22 cellular contexts compared by ENCODE assay signal in genomic region chr5:117299940-117300339, GRCh38.
DNase-seq lines count a peak whose midpoint lies in the region; ATAC-seq and TF ChIP-seq lines count a peak whose summit lies in the region.
"Had no signal": no experiment of that assay in that cellular context is flagged by ENCODE, and none has a peak within 500 bp of the region (broad histone marks: within the 10 kb centered on the region; RNA-seq: fewer than 3 reads in every experiment).

No MANE protein-coding gene starts in this region.

- H2BK15ac ChIP-seq in neuronal stem cell (ENCODE audit: low read length) = no peak overlapping the region

- TF ChIP-seq CTCF in OCI-LY3 (IDR thresholded peaks at IDR 0.05; ENCODE audit: low read depth, low read length) = no peak

- no peak overlapping the region for H3K4ac ChIP-seq in neuronal stem cell (ENCODE audit: low read length)

- H4K91ac ChIP-seq in neuronal stem cell (ENCODE audit: low read depth, low read length, poor library complexity) = no peak overlapping the region

- H4K20me1 ChIP-seq in OCI-LY3 (ENCODE audit: insufficient read depth, low read length) = no peaks in the 10 kb centered on the region

- H3K23ac ChIP-seq in neuronal stem cell (ENCODE audit: low read depth, low read length, poor library complexity) = no peak overlapping the region

- H3K4me3 ChIP-seq in OCI-LY3 (ENCODE audit: low read length) (no peak overlapping the region), neuronal stem cell (ENCODE audit: low read length in 2 of 2) (no peak overlapping the region)

- peak in 2 of 3 experiments; percentile 5 to 54 for DNase-seq in NCI-H1417 (lab: John Stamatoyannopoulos, UW)
- DNase-seq in NCI-H1417 treated with DMSO at 0.1 percent for 48 hours (lab: John Stamatoyannopoulos, UW) = no peak
- DNase-seq in DMS53 (lab: John Stamatoyannopoulos, UW) = peak; percentile 89
- no peak for DNase-seq in neuronal stem cell (ENCODE audit: low spot score)
- DNase-seq in UCSD-AML1 (lab: John Stamatoyannopoulos, UW; ENCODE audit: unreplicated experiment) = no peak
- DNase-seq: BE2C; CD4-positive, CD25-positive, alpha-beta regulatory T cell; COR-L47; DMS79; H7; MV-4-11; NCI-H146; NCI-H2081 treated with DMSO at 0.1 percent for 48 hours; NCI-H226; NCI-H748 treated with DMSO at 0.1 percent for 48 hours; SIG-M5; T-helper 1 cell had no signal

- H2BK5ac ChIP-seq in neuronal stem cell (ENCODE audit: low read length) = no peak overlapping the region

- no peak overlapping the region for H3K18ac ChIP-seq in neuronal stem cell (ENCODE audit: low read length)

- H2BK120ac ChIP-seq in neuronal stem cell (ENCODE audit: low read depth, low read length) = no peak overlapping the region

- H3K4me1 ChIP-seq in OCI-LY3 (ENCODE audit: low read length) = no peaks in the 10 kb centered on the region
- peaks cover 2 to 20% of the 10 kb centered on the region in 2 donors for H3K4me1 ChIP-seq in neuronal stem cell (ENCODE audit: control insufficient read depth in 2 of 2, insufficient read depth in 1 of 2, low read depth in 1 of 2, low read length in 2 of 2)

- WGBS in neuronal stem cell (ENCODE audit: extremely low coverage in 2 of 2, insufficient read length in 2 of 2, insufficient replicate concordance in 1 of 2), 2 donors = no CpG with 5 or more reads among the region's 3 CpGs

- no peaks in the 10 kb centered on the region for H3K27me3 ChIP-seq in OCI-LY3 (ENCODE audit: low read depth, low read length)
- H3K27me3 ChIP-seq in neuronal stem cell (ENCODE audit: control insufficient read depth in 3 of 3, insufficient read depth in 3 of 3, low read depth in 1 of 3, low read length in 3 of 3) = no peaks in the 10 kb centered on the region
- H3K27me3 ChIP-seq: BE2C had no signal

- H3K79me2 ChIP-seq in OCI-LY3 (ENCODE audit: low read length) = no peaks in the 10 kb centered on the region

- no peak overlapping the region for H3K14ac ChIP-seq in neuronal stem cell (ENCODE audit: low read length)

- H2AK5ac ChIP-seq in neuronal stem cell (ENCODE audit: low read depth, low read length) = no peak overlapping the region

- H2BK12ac ChIP-seq in neuronal stem cell (ENCODE audit: low read length) = no peak overlapping the region

- H3K9ac ChIP-seq in OCI-LY3 (ENCODE audit: low read length) = no peak overlapping the region
- no peak overlapping the region for H3K9ac ChIP-seq in neuronal stem cell (ENCODE audit: low read depth, low read length, poor library complexity)
- H3K9ac ChIP-seq: KMS-11 had no signal

- H2AFZ ChIP-seq in OCI-LY3 (ENCODE audit: low read depth, low read length) (0 out of 2 replicates have a peak overlapping the region, but pooled peaks have one; percentile 13), neuronal stem cell (ENCODE audit: low read length) (peak overlapping the region; percentile 27)

- H3K36me3 ChIP-seq in OCI-LY3 (replicated peaks; ENCODE audit: low read depth, low read length) = no peaks in the 10 kb centered on the region
- no peaks in the 10 kb centered on the region for H3K36me3 ChIP-seq in neuronal stem cell (replicated peaks in 1 of 2; ENCODE audit: control insufficient read depth in 2 of 2, insufficient read depth in 2 of 2, low read length in 2 of 2)
- H3K36me3 ChIP-seq: BE2C had no signal

- H3K4me2 ChIP-seq in OCI-LY3 (ENCODE audit: low read length) (no peak overlapping the region), neuronal stem cell (ENCODE audit: insufficient read depth, low read length, poor library complexity, severe bottlenecking) (no peak overlapping the region)
- H3K4me2 ChIP-seq: KMS-11 had no signal

- H3K79me1 ChIP-seq in neuronal stem cell (ENCODE audit: low read depth, low read length) = no peaks in the 10 kb centered on the region

- H3K9me3 ChIP-seq in OCI-LY3 (ENCODE audit: insufficient read depth, low read length) (no peaks in the 10 kb centered on the region), neuronal stem cell (replicated peaks in 1 of 2; ENCODE audit: control insufficient read depth in 2 of 2, insufficient read depth in 1 of 2, low read depth in 1 of 2, low read length in 2 of 2) (no peaks in the 10 kb centered on the region)
- H3K9me3 ChIP-seq: BE2C had no signal

- H3K27ac ChIP-seq in OCI-LY3 (ENCODE audit: low read length) = no peak overlapping the region
- H3K27ac ChIP-seq in neuronal stem cell (replicated peaks; ENCODE audit: low read length) = no peak overlapping the region
- H3K27ac ChIP-seq: HL-60, KMS-11 had no signal

- no peak overlapping the region for H4K8ac ChIP-seq in neuronal stem cell (ENCODE audit: low read depth, low read length)

- ATAC-seq in HG02610 (IDR thresholded peaks at IDR 0.05; ENCODE audit: unreplicated experiment) (no peak), GM21528 (IDR thresholded peaks at IDR 0.05; ENCODE audit: low FRiP score, unreplicated experiment) (no peak)

Comparison
In these comparisons a context has a peak if more than half of its experiments do, and no peak if none do; other contexts are left out.
1. DNase-seq: peak in NCI-H1417 (2 of 3) and DMS53 (single experiment); none in NCI-H1417 treated with DMSO at 0.1 percent for 48 hours (single experiment), neuronal stem cell (single experiment) and UCSD-AML1 (single experiment).